In the genomic region with DNA sequence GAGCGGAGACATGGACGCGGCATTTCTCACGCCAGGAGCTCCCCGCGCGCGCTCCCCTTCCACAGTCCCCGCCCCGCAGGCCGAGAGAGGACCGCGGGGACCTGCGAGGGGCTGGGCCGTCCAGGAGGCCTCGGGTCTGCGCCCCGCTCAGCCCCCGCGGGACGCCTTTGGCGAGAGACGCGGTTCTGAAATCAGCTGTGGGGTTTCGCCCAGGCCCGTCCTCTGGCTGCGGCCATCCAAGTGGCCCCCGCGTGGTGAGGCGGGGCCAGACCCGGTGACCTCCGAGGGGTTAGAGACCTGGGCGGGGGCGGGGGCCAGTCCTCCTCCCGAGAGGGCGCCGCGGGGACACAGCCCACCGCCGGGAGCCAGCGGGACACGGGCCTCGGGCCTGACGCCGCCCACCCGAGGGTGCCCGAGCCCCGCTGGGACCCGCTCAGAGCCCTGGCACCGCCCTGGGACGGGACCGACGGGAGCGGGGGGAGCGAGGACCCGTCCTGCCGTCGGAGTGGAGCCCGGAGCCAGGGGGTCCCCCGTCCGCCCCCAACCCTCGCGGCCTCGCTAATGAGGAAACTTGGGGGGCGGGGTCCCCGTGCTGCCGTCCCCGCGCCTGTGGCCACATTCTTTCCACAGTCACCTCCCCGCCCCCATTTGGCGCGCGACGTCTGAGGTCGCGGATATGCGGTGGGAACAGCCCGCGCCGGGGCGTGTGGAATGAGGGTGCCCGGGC, we compare ENCODE assay signal across 23 cellular contexts. TPM values are rescaled to one million over a fixed set of nuclear protein-coding genes. Genes with fewer than 3 reads are reported as not detected.
DNase-seq lines count a peak whose midpoint lies in the region; FAIRE-seq and TF ChIP-seq lines count a peak whose summit lies in the region.
"Had no signal": no experiment of that assay in that cellular context is flagged by ENCODE, and none has a peak within 500 bp of the region (broad histone marks: within the 10 kb centered on the region; RNA-seq: fewer than 3 reads in every experiment).

No MANE protein-coding gene starts in this region.

- POLR2A ChIA-PET in HEK293 (lab: Yijun Ruan, JAX) = no interaction called here

- no peak overlapping the region for H3K4me3 Mint-ChIP-seq in astrocyte (ENCODE audit: unreplicated experiment)

- H3K27me3 ChIP-seq in astrocyte (ENCODE audit: insufficient read depth, low read length) = peaks cover 57% of the 10 kb centered on the region
- H3K27me3 ChIP-seq: SJCRH30 had no signal

- peak overlapping the region; percentile 26 for H2AFZ ChIP-seq in astrocyte (ENCODE audit: low read depth, low read length)

- no peaks in the 10 kb centered on the region for H4K20me1 ChIP-seq in astrocyte (ENCODE audit: insufficient read depth, low read length)

- TF ChIP-seq CTCF in HEK293 (tag by site-specific recombination; IDR thresholded peaks at IDR 0.05) (no peak), astrocyte (IDR thresholded peaks at IDR 0.05; ENCODE audit: insufficient read depth, low read depth, low read length) (no peak), kidney (IDR thresholded peaks at IDR 0.05; ENCODE audit: borderline replicate concordance, extremely low read depth, insufficient read depth) (no peak)

- H3K4me3 ChIP-seq in HEK293 (ENCODE audit: low read depth, low read length) = peak overlapping the region; percentile 14
- no peak overlapping the region for H3K4me3 ChIP-seq in astrocyte (ENCODE audit: insufficient read depth, low read depth, low read length)
- H3K4me3 ChIP-seq in kidney (ENCODE audit: low read length in 2 of 2) = no peak overlapping the region
- H3K4me3 ChIP-seq: sigmoid colon, SJCRH30, uterus had no signal

- H3K4me1 ChIP-seq in HEK293 (ENCODE audit: control insufficient read depth, insufficient read depth, low read length) (no peaks in the 10 kb centered on the region), astrocyte (ENCODE audit: insufficient read depth, low read length) (no peaks in the 10 kb centered on the region), kidney (ENCODE audit: control insufficient read depth in 1 of 2, insufficient read depth in 1 of 2, low read depth in 1 of 2, low read length in 2 of 2) (peaks cover 0 to 2% of the 10 kb centered on the region in 2 donors)
- H3K4me1 ChIP-seq: Caco-2, SJCRH30 had no signal

- FAIRE-seq in astrocyte (lab: Jason Lieb, UNC) (no peak), kidney (lab: Jason Lieb, UNC) (no peak)

- peaks cover 33% of the 10 kb centered on the region for H3K9me3 Mint-ChIP-seq in astrocyte (ENCODE audit: unreplicated experiment)
- H3K9me3 Mint-ChIP-seq: mesothelial cell of epicardium had no signal

- DNase-seq in astrocyte (ENCODE audit: low read depth) (no peak), kidney (peak; percentile 62), NCI-H2171 (lab: John Stamatoyannopoulos, UW) (no peak), inferior parietal cortex (ENCODE audit: extremely low spot score) (no peak), NCI-H146 treated with DMSO at 0.1 percent for 48 hours (lab: John Stamatoyannopoulos, UW; ENCODE audit: unreplicated experiment) (no peak)
- peak; percentile 18 for DNase-seq in stimulated activated CD8-positive, alpha-beta memory T cell treated with anti-CD3 and anti-CD28 coated beads, Interleukin-4, amount 100 ng/mL, for 48 hours
- DNase-seq: adrenal gland; AML-193; Caco-2; effector CD8-positive, alpha-beta T cell; glutamatergic neuron; kidney glomerular epithelial cell; NCI-H748 treated with DMSO at 0.1 percent for 48 hours; sigmoid colon; SJCRH30; stimulated activated CD4-positive, alpha-beta T cell treated with anti-CD3 and anti-CD28 coated beads, Interleukin-2, amount 100 ng/mL, for 24 hours; uterus had no signal

- no peak overlapping the region for H3K9ac ChIP-seq in astrocyte (ENCODE audit: low read length)
- no peak overlapping the region for H3K9ac ChIP-seq in kidney (ENCODE audit: low read length in 2 of 2)

- CTCF ChIA-PET in HEK293 (lab: Yijun Ruan, JAX) = no interaction called here

- H3K4me2 ChIP-seq in astrocyte (ENCODE audit: low read length) = peak overlapping the region; percentile 63

- H3K36me3 ChIP-seq in HEK293 (ENCODE audit: control insufficient read depth in 2 of 2, insufficient read depth in 1 of 2, low read length in 2 of 2) = no peaks in the 10 kb centered on the region
- H3K36me3 ChIP-seq in astrocyte (ENCODE audit: insufficient read depth, low read length) = no peaks in the 10 kb centered on the region
- no peaks in the 10 kb centered on the region for H3K36me3 ChIP-seq in kidney (ENCODE audit: control insufficient read depth in 1 of 2, insufficient read depth in 2 of 2, low read length in 2 of 2)
- H3K36me3 ChIP-seq: adrenal gland, neutrophil, sigmoid colon, SJCRH30, uterus had no signal

- peaks cover 79% of the 10 kb centered on the region for H3K27me3 Mint-ChIP-seq in astrocyte (ENCODE audit: low read depth, unreplicated experiment)

- no peak overlapping the region for H3K27ac Mint-ChIP-seq in astrocyte (ENCODE audit: unreplicated experiment)
- H3K27ac Mint-ChIP-seq: mesothelial cell of epicardium had no signal

- H3K27ac ChIP-seq in HEK293 (ENCODE audit: extremely low read depth, low read depth, low read length) (no peak overlapping the region), astrocyte (ENCODE audit: low read depth, low read length) (no peak overlapping the region), kidney (ENCODE audit: low read depth in 2 of 2, low read length in 2 of 2) (no peak overlapping the region)
- H3K27ac ChIP-seq: adrenal gland, neutrophil, sigmoid colon, SJCRH30, uterus had no signal

- peaks cover 4% of the 10 kb centered on the region for H3K36me3 Mint-ChIP-seq in astrocyte (ENCODE audit: low read depth, unreplicated experiment)
- H3K36me3 Mint-ChIP-seq: mesothelial cell of epicardium had no signal

- H3K9me3 ChIP-seq in HEK293 (ENCODE audit: control insufficient read depth, insufficient read depth, low read depth, low read length) = no peaks in the 10 kb centered on the region
- H3K9me3 ChIP-seq in astrocyte (ENCODE audit: insufficient read depth, low read depth, low read length) = no peaks in the 10 kb centered on the region
- H3K9me3 ChIP-seq in kidney (ENCODE audit: control insufficient read depth in 1 of 2, low read length in 2 of 2) = no peaks in the 10 kb centered on the region
- H3K9me3 ChIP-seq: adrenal gland, Caco-2, neutrophil, sigmoid colon, SJCRH30, uterus had no signal

- no peaks in the 10 kb centered on the region for H3K4me1 Mint-ChIP-seq in astrocyte (ENCODE audit: low read depth, unreplicated experiment)

- intact Hi-C loops in kidney (cut with DNase I) = no loop called here

- H3K79me2 ChIP-seq in astrocyte (ENCODE audit: insufficient read depth, low read length) = no peaks in the 10 kb centered on the region

TF ChIP-seq in HEK293, 187 proteins besides CTCF, POLR2A, EP300 and RAD21 (continues in another document):
- no peak for TF ChIP-seq ZNF239 (tag by site-specific recombination; IDR thresholded peaks at IDR 0.05)
- TF ChIP-seq, protein P1, sequence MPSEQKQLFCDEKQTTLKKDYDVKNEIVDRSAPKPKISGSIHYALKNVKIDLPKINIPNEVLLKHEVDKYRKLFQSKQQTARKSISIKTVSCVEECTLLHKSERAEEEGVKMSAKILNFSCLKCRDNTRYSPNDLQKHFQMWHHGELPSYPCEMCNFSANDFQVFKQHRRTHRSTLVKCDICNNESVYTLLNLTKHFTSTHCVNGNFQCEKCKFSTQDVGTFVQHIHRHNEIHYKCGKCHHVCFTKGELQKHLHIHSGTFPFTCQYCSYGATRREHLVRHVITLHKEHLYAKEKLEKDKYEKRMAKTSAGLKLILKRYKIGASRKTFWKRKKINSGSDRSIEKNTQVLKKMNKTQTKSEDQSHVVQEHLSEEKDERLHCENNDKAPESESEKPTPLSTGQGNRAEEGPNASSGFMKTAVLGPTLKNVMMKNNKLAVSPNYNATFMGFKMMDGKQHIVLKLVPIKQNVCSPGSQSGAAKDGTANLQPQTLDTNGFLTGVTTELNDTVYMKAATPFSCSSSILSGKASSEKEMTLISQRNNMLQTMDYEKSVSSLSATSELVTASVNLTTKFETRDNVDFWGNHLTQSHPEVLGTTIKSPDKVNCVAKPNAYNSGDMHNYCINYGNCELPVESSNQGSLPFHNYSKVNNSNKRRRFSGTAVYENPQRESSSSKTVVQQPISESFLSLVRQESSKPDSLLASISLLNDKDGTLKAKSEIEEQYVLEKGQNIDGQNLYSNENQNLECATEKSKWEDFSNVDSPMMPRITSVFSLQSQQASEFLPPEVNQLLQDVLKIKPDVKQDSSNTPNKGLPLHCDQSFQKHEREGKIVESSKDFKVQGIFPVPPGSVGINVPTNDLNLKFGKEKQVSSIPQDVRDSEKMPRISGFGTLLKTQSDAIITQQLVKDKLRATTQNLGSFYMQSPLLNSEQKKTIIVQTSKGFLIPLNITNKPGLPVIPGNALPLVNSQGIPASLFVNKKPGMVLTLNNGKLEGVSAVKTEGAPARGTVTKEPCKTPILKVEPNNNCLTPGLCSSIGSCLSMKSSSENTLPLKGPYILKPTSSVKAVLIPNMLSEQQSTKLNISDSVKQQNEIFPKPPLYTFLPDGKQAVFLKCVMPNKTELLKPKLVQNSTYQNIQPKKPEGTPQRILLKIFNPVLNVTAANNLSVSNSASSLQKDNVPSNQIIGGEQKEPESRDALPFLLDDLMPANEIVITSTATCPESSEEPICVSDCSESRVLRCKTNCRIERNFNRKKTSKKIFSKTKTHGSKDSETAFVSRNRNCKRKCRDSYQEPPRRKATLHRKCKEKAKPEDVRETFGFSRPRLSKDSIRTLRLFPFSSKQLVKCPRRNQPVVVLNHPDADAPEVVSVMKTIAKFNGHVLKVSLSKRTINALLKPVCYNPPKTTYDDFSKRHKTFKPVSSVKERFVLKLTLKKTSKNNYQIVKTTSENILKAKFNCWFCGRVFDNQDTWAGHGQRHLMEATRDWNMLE (tag by site-specific recombination; conservative IDR thresholded peaks at IDR 0.05; ENCODE audit: low read depth) = no peak
- TF ChIP-seq ZNF514 (tag by site-specific recombination; IDR thresholded peaks at IDR 0.05) = no peak
- no peak for TF ChIP-seq ZNF18 (tag by site-specific recombination; IDR thresholded peaks at IDR 0.05)
- TF ChIP-seq ZNF324 (tag by site-specific recombination; IDR thresholded peaks at IDR 0.05) = no peak

RNA-seq across cellular contexts. Expression of gene SALL3, which starts 6.1 kb away (rescaled TPM):
- 6.8 and 7.7 TPM in 2 replicates for total RNA-seq in astrocyte
- 2.0 TPM for total RNA-seq in kidney
- polyA plus RNA-seq in kidney (ENCODE audit: insufficient read depth, low read depth, low replicate concordance) = 5.5 TPM
- total RNA-seq: Caco-2; fibroblast of lung; LHCN-M2; sigmoid colon; SJCRH30; T-helper 2 cell treated with Interferon-gamma antibody and Interleukin-4, amounts not matched to agents 100 ng/mL and 5 ng/mL, for 36 hours had no signal
- polyA plus RNA-seq: adrenal gland, fibroblast of lung, sigmoid colon had no signal

Comparison
In these comparisons a context has a peak if more than half of its experiments do, and no peak if none do; other contexts are left out.
1. DNase-seq: peak in kidney (single experiment) and stimulated activated CD8-positive, alpha-beta memory T cell treated with anti-CD3 and anti-CD28 coated beads, Interleukin-4, amount 100 ng/mL, for 48 hours (single experiment); none in astrocyte (single experiment), NCI-H2171 (single experiment), inferior parietal cortex (single experiment) and NCI-H146 treated with DMSO at 0.1 percent for 48 hours (single experiment).